ENCODE assay signal across 27 cellular contexts in the genomic region with DNA sequence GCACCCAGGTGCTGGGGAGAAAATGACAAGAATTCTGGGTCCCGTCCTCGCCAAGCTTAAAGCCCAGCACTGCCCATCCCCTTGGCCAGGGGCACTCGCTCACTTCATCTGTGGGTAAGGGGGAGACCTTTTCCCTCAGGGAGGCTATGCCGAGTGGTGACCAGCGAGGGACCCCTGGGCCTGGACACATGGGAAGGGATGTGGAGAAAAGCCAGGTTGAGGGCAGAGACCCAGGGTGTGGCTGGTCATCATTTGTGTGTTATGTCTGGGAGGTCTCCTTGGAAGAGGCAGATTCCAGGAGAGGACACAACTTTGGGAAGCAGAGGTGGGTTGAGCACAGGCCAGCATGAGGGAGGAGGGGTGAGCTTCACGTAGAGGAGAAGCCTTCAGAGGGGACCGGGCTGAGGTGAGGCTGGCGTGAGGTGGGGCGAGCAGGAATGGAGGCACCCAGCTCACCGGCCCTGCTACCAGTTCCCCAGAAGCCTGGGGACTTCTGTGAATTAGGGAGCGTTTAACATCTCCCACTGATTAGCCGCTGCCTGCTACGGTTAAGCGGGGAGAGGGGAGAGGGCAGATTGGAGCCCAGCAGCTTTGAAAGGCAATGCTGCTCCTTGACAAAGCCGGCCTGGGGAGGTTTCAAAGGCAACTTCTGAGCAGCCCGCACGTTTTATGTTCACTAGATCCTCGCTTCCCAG.
"Had no signal": no experiment of that assay in that cellular context is flagged by ENCODE, and none has a peak within 500 bp of the region (broad histone marks: within the 10 kb centered on the region; RNA-seq: fewer than 3 reads in every experiment).

No MANE protein-coding gene starts in this region.

- H3K9me3 ChIP-seq: body of pancreas, right lobe of liver, stomach, suprapubic skin, vagina had no signal

- H3K79me2 ChIP-seq: parathyroid adenoma had no signal

- DNase-seq: activated B cell treated with CpG ODN at 0.5 μM for 24 hours; activated CD4-positive, alpha-beta T cell treated with anti-CD3 and anti-CD28 coated beads for 36 hours; activated CD4-positive, alpha-beta T cell treated with anti-CD3 and anti-CD28 coated beads, Interleukin-2, amount 50 U/mL, for 4 hours; activated CD8-positive, alpha-beta memory T cell treated with anti-CD3 and anti-CD28 coated beads for 24 hours; activated naive CD4-positive, alpha-beta T cell treated with anti-CD3 and anti-CD28 coated beads, Interleukin-2, amount 10 ng/mL, durations not matched to agents 7 days and 5 days; activated T-cell treated with anti-CD3 and anti-CD28 coated beads, Interleukin-2, amount 50 U/mL, for 48 hours; caudate nucleus; effector CD8-positive, alpha-beta T cell; foreskin keratinocyte; kidney; nucleus accumbens; right lobe of liver; small intestine; stimulated activated CD4-positive, alpha-beta T cell treated with anti-CD3 and anti-CD28 coated beads, Interleukin-15, amount 100 ng/mL, for 24 hours; stomach; trophoblast cell had no signal

- ATAC-seq: foreskin keratinocyte; left lobe of liver; stimulated activated memory B cell treated with anti-CD40 and anti-IgM and Interleukin-4, amounts not matched to agents 10 μg/mL and 1 μg/mL and 100 μg/mL, for 72 hours had no signal

- H3K36me3 Mint-ChIP-seq: activated naive CD4-positive, alpha-beta T cell treated with anti-CD3 and anti-CD28 coated beads, Interleukin-2, amount 10 ng/mL, durations not matched to agents 7 days and 5 days; mesothelial cell of epicardium; stimulated activated memory B cell treated with anti-CD40 and anti-IgM and Interleukin-4, amounts not matched to agents 10 μg/mL and 1 μg/mL and 100 μg/mL, for 72 hours had no signal

- H3K4me1 Mint-ChIP-seq: activated naive CD4-positive, alpha-beta T cell treated with anti-CD3 and anti-CD28 coated beads, Interleukin-2, amount 10 ng/mL, durations not matched to agents 7 days and 5 days had no signal

- H3K36me3 ChIP-seq: right lobe of liver, stomach, suprapubic skin, vagina had no signal

- H3K27me3 ChIP-seq: body of pancreas, right lobe of liver, suprapubic skin, vagina had no signal

- H3K9me3 Mint-ChIP-seq: activated naive CD4-positive, alpha-beta T cell treated with anti-CD3 and anti-CD28 coated beads, Interleukin-2, amount 10 ng/mL, durations not matched to agents 7 days and 5 days; dendritic cell treated with granulocyte-macrophage colony-stimulating factor and Interleukin-4, amounts not matched to agents 40 ng/mL and 50 ng/mL, for 4 days; mesothelial cell of epicardium; nephron; stimulated activated memory B cell treated with anti-CD40 and anti-IgM and Interleukin-4, amounts not matched to agents 10 μg/mL and 1 μg/mL and 100 μg/mL, for 72 hours; T-helper 1 cell treated with Interleukin-12 subunit alpha and Interleukin-12 subunit beta and Interleukin-4 antibody, amounts not matched to agents 30 μg/mL and 1 μg/mL, for 36 hours had no signal

- H3K27ac ChIP-seq: foreskin keratinocyte, parathyroid adenoma, right lobe of liver, stomach, suprapubic skin, vagina had no signal

- H3K27ac Mint-ChIP-seq: activated B cell treated with CpG ODN at 0.5 μM for 24 hours; activated CD4-positive, alpha-beta T cell treated with anti-CD3 and anti-CD28 coated beads for 36 hours; activated naive CD4-positive, alpha-beta T cell treated with anti-CD3 and anti-CD28 coated beads, Interleukin-2, amount 10 ng/mL, durations not matched to agents 7 days and 5 days; dendritic cell treated with granulocyte-macrophage colony-stimulating factor and Interleukin-4, amounts not matched to agents 40 ng/mL and 50 ng/mL, for 4 days; mesothelial cell of epicardium; nephron; stimulated activated memory B cell treated with anti-CD40 and anti-IgM and Interleukin-4, amounts not matched to agents 10 μg/mL and 1 μg/mL and 100 μg/mL, for 72 hours; T-helper 1 cell treated with Interleukin-12 subunit alpha and Interleukin-12 subunit beta and Interleukin-4 antibody, amounts not matched to agents 30 μg/mL and 1 μg/mL, for 36 hours had no signal

- H3K4me3 Mint-ChIP-seq: activated B cell treated with CpG ODN at 0.5 μM for 24 hours; activated CD4-positive, alpha-beta T cell treated with anti-CD3 and anti-CD28 coated beads for 36 hours; activated naive CD4-positive, alpha-beta T cell treated with anti-CD3 and anti-CD28 coated beads, Interleukin-2, amount 10 ng/mL, durations not matched to agents 7 days and 5 days; dendritic cell treated with granulocyte-macrophage colony-stimulating factor and Interleukin-4, amounts not matched to agents 40 ng/mL and 50 ng/mL, for 4 days; mesothelial cell of epicardium; nephron; stimulated activated memory B cell treated with anti-CD40 and anti-IgM and Interleukin-4, amounts not matched to agents 10 μg/mL and 1 μg/mL and 100 μg/mL, for 72 hours; T-helper 1 cell treated with Interleukin-12 subunit alpha and Interleukin-12 subunit beta and Interleukin-4 antibody, amounts not matched to agents 30 μg/mL and 1 μg/mL, for 36 hours had no signal

- H3K4me3 ChIP-seq: body of pancreas, lung, right lobe of liver, stomach, suprapubic skin, vagina had no signal

- H3K9ac ChIP-seq: parathyroid adenoma had no signal

- H2AFZ ChIP-seq: parathyroid adenoma had no signal

- H3K4me1 ChIP-seq: parathyroid adenoma had no signal
